20 cellular contexts compared by ENCODE assay signal in the genomic region with DNA sequence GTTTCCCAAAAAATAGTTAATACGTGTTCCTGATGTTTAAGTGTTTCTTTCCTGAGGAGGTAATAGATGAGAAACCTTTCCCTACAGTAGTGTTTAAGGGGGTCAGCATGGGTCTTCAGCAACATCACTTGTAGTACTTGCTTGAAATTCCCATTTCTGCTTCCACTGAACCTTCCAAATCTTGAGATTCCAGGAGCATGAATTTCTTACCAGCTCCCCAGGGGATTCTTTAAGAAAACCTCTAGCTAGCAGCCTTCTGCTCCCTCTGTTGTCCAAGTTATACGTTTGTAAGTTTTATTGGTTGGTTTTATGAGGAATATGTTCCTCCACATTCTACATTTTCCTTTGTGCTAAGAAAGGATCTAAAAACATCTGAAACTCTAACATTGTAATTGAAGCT. TPM values are rescaled to one million over a fixed set of nuclear protein-coding genes. Genes with fewer than 3 reads are reported as not detected.
DNase-seq lines count a peak whose midpoint lies in the region; ATAC-seq, FAIRE-seq and TF ChIP-seq lines count a peak whose summit lies in the region.
"Had no signal": no experiment of that assay in that cellular context is flagged by ENCODE, and none has a peak within 500 bp of the region (broad histone marks: within the 10 kb centered on the region; RNA-seq: fewer than 3 reads in every experiment).

No MANE protein-coding gene starts in this region.

- ATAC-seq in GM18870 (IDR thresholded peaks at IDR 0.05; ENCODE audit: unreplicated experiment) (no peak), HG03108 (IDR thresholded peaks at IDR 0.05; ENCODE audit: unreplicated experiment) (no peak)

- DNase-seq in RCC 7860 (ENCODE audit: low spot score) (peak; percentile 2), fibroblast of mammary gland (ENCODE audit: low read depth) (peak; percentile 59), prostate gland (ENCODE audit: low spot score) (no peak), stromal cell of bone marrow (ENCODE audit: low read depth) (peak; percentile 20), NCI-H187 treated with DMSO at 0.1 percent for 48 hours (lab: John Stamatoyannopoulos, UW) (no peak), cerebellar nuclear complex (lab: John Stamatoyannopoulos, UW) (no peak)
- DNase-seq: ACHN; BE2C; C1 segment of cervical spinal cord; Caco-2; CD4-positive, CD25-positive, alpha-beta regulatory T cell; CD8-positive, alpha-beta memory T cell had no signal

- no peak for TF ChIP-seq POLR2A in prostate gland (IDR thresholded peaks at IDR 0.05)

- no peaks in the 10 kb centered on the region for H3K9me3 ChIP-seq in prostate gland
- H3K9me3 ChIP-seq: BE2C, HAP-1 had no signal

- no peaks in the 10 kb centered on the region for H3K27me3 ChIP-seq in prostate gland (replicated peaks; ENCODE audit: insufficient read depth)

- H3K4me1 ChIP-seq in prostate gland (replicated peaks), result no peaks in the 10 kb centered on the region
- H3K4me1 ChIP-seq: BE2C, HAP-1 had no signal

- H3K36me3 ChIP-seq in prostate gland, result no peaks in the 10 kb centered on the region
- H3K36me3 ChIP-seq: BE2C, HAP-1 had no signal

- TF ChIP-seq CTCF in fibroblast of mammary gland (conservative IDR thresholded peaks at IDR 0.05; ENCODE audit: control insufficient read depth, insufficient read depth, low read depth, low read length) (no peak), prostate gland (IDR thresholded peaks at IDR 0.05) (no peak)

- 38% methylated on average over 2 of the region's 2 CpGs for WGBS in prostate gland

- H3K4me3 ChIP-seq in fibroblast of mammary gland (ENCODE audit: control insufficient read depth, low read depth, low read length), result no peak overlapping the region
- H3K4me3 ChIP-seq in prostate gland, result no peak overlapping the region
- H3K4me3 ChIP-seq: HAP-1 had no signal

- intact Hi-C loops in prostate gland (cut with DNase I), result no loop called here

- no peak for FAIRE-seq in RCC 7860 (lab: Jason Lieb, UNC)
- FAIRE-seq: A204.1, D721Med, G401.6, GM12892, GM18507 had no signal

- peak overlapping the region; percentile 40 to 72 for H3K27ac ChIP-seq in prostate gland

RNA-seq across cellular contexts. Expression of gene ACP3, which starts 38.2 kb away (rescaled TPM):
- total RNA-seq in prostate gland, result over 10,000 TPM in 1 of 2 donors, 1,000 to 10,000 TPM in 1; 1,778 to 14,359 TPM
- total RNA-seq: CD4-positive, CD25-positive, alpha-beta regulatory T cell; CD8-positive, alpha-beta memory T cell had no signal

Comparison
In these comparisons a context has a peak if more than half of its experiments do, and no peak if none do; other contexts are left out.
1. DNase-seq: peak in RCC 7860 (single experiment), fibroblast of mammary gland (single experiment) and stromal cell of bone marrow (single experiment); none in prostate gland (single experiment), NCI-H187 treated with DMSO at 0.1 percent for 48 hours (single experiment) and cerebellar nuclear complex (0 of 2).